Comparison of ENCODE assay signal across 9 cellular contexts in the genomic region with DNA sequence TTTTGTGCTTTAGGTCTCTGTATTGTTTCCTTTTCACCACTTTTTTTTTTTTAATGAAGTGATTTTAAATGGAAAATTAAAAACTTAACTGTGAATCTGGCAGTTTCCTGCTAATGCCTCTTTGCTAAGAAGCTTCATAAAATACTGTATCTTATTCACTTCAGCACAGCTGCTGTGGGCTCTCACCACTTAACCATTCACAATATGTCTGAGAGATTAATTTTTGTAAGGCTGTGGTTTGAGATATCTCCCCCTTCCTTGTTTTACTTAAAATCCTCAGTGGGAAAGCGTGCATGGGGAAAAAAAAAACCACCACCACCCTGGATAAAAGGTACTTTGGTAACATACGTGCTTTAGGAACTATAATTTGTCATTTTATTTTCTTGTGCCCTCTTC.
A peak's percentile ranks its signal among the peaks of the same experiment; 100 is the strongest.
DNase-seq lines count a peak whose midpoint lies in the region; ATAC-seq, FAIRE-seq and TF ChIP-seq lines count a peak whose summit lies in the region.
"Had no signal": no experiment of that assay in that cellular context is flagged by ENCODE, and none has a peak within 500 bp of the region (broad histone marks: within the 10 kb centered on the region; RNA-seq: fewer than 3 reads in every experiment).

No MANE protein-coding gene starts in this region.

- no peaks in the 10 kb centered on the region for H3K9me3 ChIP-seq in DND-41 (ENCODE audit: insufficient read depth, low read length, severe bottlenecking)
- H3K9me3 ChIP-seq in GM12878 (replicated peaks; ENCODE audit: control insufficient read depth, insufficient read depth, low read length), result no peaks in the 10 kb centered on the region; the same call in 2 of the 3 replicates
- H3K9me3 ChIP-seq in parathyroid adenoma (ENCODE audit: control insufficient read depth, low read length), result no peaks in the 10 kb centered on the region

- H3K4me2 ChIP-seq in DND-41 (ENCODE audit: insufficient read depth, low read length) (peak overlapping the region; percentile 34; the same call in 1 of the 2 replicates), GM12878 (ENCODE audit: control insufficient read depth, insufficient read depth) (peak overlapping the region; percentile 68), parathyroid adenoma (ENCODE audit: low read length) (no peak overlapping the region)

- H3K9ac ChIP-seq in DND-41 (ENCODE audit: low read depth, low read length) (peak overlapping the region; percentile 37), GM12878 (ENCODE audit: control insufficient read depth, insufficient read depth, low read length) (peak overlapping the region; percentile 69), parathyroid adenoma (no peak overlapping the region)

- ATAC-seq in DND-41 (ENCODE audit: insufficient read depth, low read depth) (peak; percentile 75), HG03432 (IDR thresholded peaks at IDR 0.05; ENCODE audit: unreplicated experiment) (peak; percentile 22), GM12878 (peak; percentile 25), HG03520 (IDR thresholded peaks at IDR 0.05; ENCODE audit: unreplicated experiment) (no peak)

- H2AFZ ChIP-seq in DND-41 (ENCODE audit: low read depth, low read length), result no peak overlapping the region
- H2AFZ ChIP-seq in GM12878 (ENCODE audit: control insufficient read depth, low read depth, low read length), result no peak overlapping the region
- no peak overlapping the region for H2AFZ ChIP-seq in parathyroid adenoma

- POLR2A ChIA-PET in GM12878 (lab: Charles Lee), result interaction anchor here (0.6 to 10.8 kb wide), 10 partner anchors 10 to 210 kb away, joined by 3 to 144 read pairs (median 6); no protein-coding TSS in a partner anchor

- peak; percentile 38 for DNase-seq in DND-41
- no peak for DNase-seq in GM12878 (ENCODE audit: low read depth, low spot score)
- no peak for DNase-seq in COR-L47 (lab: John Stamatoyannopoulos, UW)
- no peak for DNase-seq in stimulated activated naive CD4-positive, alpha-beta T cell (lab: John Stamatoyannopoulos, UW)
- no peak for DNase-seq in ACHN
- DNase-seq: NCI-H226 had no signal

- TF ChIP-seq CTCF in DND-41 (IDR thresholded peaks at IDR 0.05; ENCODE audit: borderline replicate concordance, extremely low read depth, low read length, poor library complexity, severe bottlenecking), result no peak
- TF ChIP-seq CTCF in GM12878 (IDR thresholded peaks at IDR 0.05 in 2 of 3, conservative IDR thresholded peaks at IDR 0.05 in 1 of 3; ENCODE audit: control insufficient read depth in 2 of 3, extremely low read depth in 1 of 3, insufficient read depth in 1 of 3, low read depth in 3 of 3, low read length in 3 of 3), result no peak
- no peak for TF ChIP-seq CTCF in parathyroid adenoma (IDR thresholded peaks at IDR 0.05)

- TSS peak; percentile 89 for BruUV-seq in GM12878 (replicated peaks; lab: Mats Ljungman, UMichigan)

- intact Hi-C loops in GM12878 (cut with micrococcal nuclease; ENCODE audit: unreplicated experiment), result no loop called here

- FAIRE-seq in GM12878 (lab: Jason Lieb, UNC), result no peak

- no peak for TF ChIP-seq EP300 in GM12878 (IDR thresholded peaks at IDR 0.05; ENCODE audit: borderline replicate concordance in 1 of 2, control insufficient read depth in 1 of 2, low read depth in 2 of 2, low read length in 2 of 2)

- SMC1A ChIA-PET in GM12878 (lab: Charles Lee; ENCODE audit: uncharacterized antibody, unreplicated experiment), result interaction anchor here (0.6 to 39.9 kb wide), 19 partner anchors 2 to 267 kb away, joined by 3 to 1116 read pairs (median 5); a partner anchor contains a TSS

- no peak for TF ChIP-seq RAD21 in GM12878 (IDR thresholded peaks at IDR 0.05; ENCODE audit: insufficient read depth, low read depth, low read length)

- H3K27me3 ChIP-seq in DND-41 (ENCODE audit: insufficient read depth, low read length, poor library complexity) (no peaks in the 10 kb centered on the region), GM12878 (replicated peaks in 1 of 2; ENCODE audit: control insufficient read depth in 2 of 2, insufficient read depth in 2 of 2, low read length in 1 of 2) (no peaks in the 10 kb centered on the region), parathyroid adenoma (ENCODE audit: control insufficient read depth, insufficient read depth, low read length) (no peaks in the 10 kb centered on the region)

- no peak overlapping the region for H3K4me3 ChIP-seq in DND-41 (ENCODE audit: low read depth in 1 of 2, low read length in 2 of 2)
- H3K4me3 ChIP-seq in GM12878, result 0 out of 2 replicates have a peak overlapping the region, but pooled peaks have one; percentile 3
- H3K4me3 ChIP-seq in parathyroid adenoma (ENCODE audit: low read depth, low read length), result no peak overlapping the region

- H3K79me2 ChIP-seq in DND-41 (ENCODE audit: insufficient read depth, low read length) (peaks cover 89% of the 10 kb centered on the region), GM12878 (ENCODE audit: control insufficient read depth, insufficient read depth, low read length) (peaks cover 82% of the 10 kb centered on the region), parathyroid adenoma (peaks cover 30% of the 10 kb centered on the region)

- H3K4me1 ChIP-seq in DND-41 (ENCODE audit: insufficient read depth, low read length), result peaks cover 92% of the 10 kb centered on the region
- peaks cover 88% of the 10 kb centered on the region for H3K4me1 ChIP-seq in GM12878 (ENCODE audit: control insufficient read depth, insufficient read depth, low read length)
- peaks cover 10% of the 10 kb centered on the region for H3K4me1 ChIP-seq in parathyroid adenoma

- H3K27ac ChIP-seq in DND-41 (ENCODE audit: low read length) (peak overlapping the region; percentile 77), GM12878 (ENCODE audit: control insufficient read depth, insufficient read depth) (peak overlapping the region; percentile 100), parathyroid adenoma (peak overlapping the region; percentile 17)

- RAD21 ChIA-PET in GM12878 (lab: Charles Lee; ENCODE audit: unreplicated experiment), result interaction anchor here (1.1 to 21.4 kb wide), 13 partner anchors 16 to 267 kb away, joined by 3 to 497 read pairs (median 6); a partner anchor contains a TSS

- WGBS in GM12878 (ENCODE audit: insufficient coverage, insufficient replicate concordance, low lambda C conversion rate, missing lambda C conversion rate), result 0% methylated on average over 2 of the region's 2 CpGs

- CTCF ChIA-PET in GM12878 (lab: Yijun Ruan, JAX), result interaction anchor here (1.0 to 4.6 kb wide), 8 partner anchors 14 to 267 kb away, joined by 3 to 22 read pairs (median 6); no protein-coding TSS in a partner anchor

- H3K36me3 ChIP-seq in DND-41 (ENCODE audit: insufficient read depth, low read length) (peaks cover 71% of the 10 kb centered on the region), GM12878 (ENCODE audit: control insufficient read depth in 2 of 2, insufficient read depth in 2 of 2, low read length in 1 of 2) (peaks cover 9 to 11% of the 10 kb centered on the region in 2 experiments), parathyroid adenoma (ENCODE audit: control insufficient read depth, insufficient read depth, low read length) (no peaks in the 10 kb centered on the region)

- in situ Hi-C loops in GM12878 (cut with MboI) (no loop called here), ACHN (cut with HindIII; ENCODE audit: low pct_ligation_motif_present, low pct_unique_long_range_greater_than_20kb, low sequenced_read_pairs) (no loop called here)

- no peak for TF ChIP-seq POLR2A in GM12878 (IDR thresholded peaks at IDR 0.05; ENCODE audit: low read depth, low read length)

- no peaks in the 10 kb centered on the region for H4K20me1 ChIP-seq in DND-41 (ENCODE audit: insufficient read depth, low read length)
- H4K20me1 ChIP-seq in GM12878 (ENCODE audit: control insufficient read depth, insufficient read depth), result no peaks in the 10 kb centered on the region

TF ChIP-seq in GM12878, 131 proteins besides CTCF, POLR2A, EP300 and RAD21 (continues in another document):
- TF ChIP-seq, protein P1, sequence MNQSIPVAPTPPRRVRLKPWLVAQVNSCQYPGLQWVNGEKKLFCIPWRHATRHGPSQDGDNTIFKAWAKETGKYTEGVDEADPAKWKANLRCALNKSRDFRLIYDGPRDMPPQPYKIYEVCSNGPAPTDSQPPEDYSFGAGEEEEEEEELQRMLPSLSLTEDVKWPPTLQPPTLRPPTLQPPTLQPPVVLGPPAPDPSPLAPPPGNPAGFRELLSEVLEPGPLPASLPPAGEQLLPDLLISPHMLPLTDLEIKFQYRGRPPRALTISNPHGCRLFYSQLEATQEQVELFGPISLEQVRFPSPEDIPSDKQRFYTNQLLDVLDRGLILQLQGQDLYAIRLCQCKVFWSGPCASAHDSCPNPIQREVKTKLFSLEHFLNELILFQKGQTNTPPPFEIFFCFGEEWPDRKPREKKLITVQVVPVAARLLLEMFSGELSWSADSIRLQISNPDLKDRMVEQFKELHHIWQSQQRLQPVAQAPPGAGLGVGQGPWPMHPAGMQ (IDR thresholded peaks at IDR 0.05; ENCODE audit: borderline replicate concordance), result no peak
- peak; percentile 14; the same call in 1 of the 2 replicates for TF ChIP-seq TCF3 (IDR thresholded peaks at IDR 0.05; ENCODE audit: borderline replicate concordance, insufficient read depth, low read depth, low read length)
- TF ChIP-seq ASH2L (IDR thresholded peaks at IDR 0.05; ENCODE audit: borderline replicate concordance, low read depth), result no peak
- peak; percentile 78; the same call in 1 of the 2 replicates for TF ChIP-seq HDAC2 (IDR thresholded peaks at IDR 0.05)
- TF ChIP-seq RAD51 (IDR thresholded peaks at IDR 0.05), result no peak
- TF ChIP-seq, protein P2, sequence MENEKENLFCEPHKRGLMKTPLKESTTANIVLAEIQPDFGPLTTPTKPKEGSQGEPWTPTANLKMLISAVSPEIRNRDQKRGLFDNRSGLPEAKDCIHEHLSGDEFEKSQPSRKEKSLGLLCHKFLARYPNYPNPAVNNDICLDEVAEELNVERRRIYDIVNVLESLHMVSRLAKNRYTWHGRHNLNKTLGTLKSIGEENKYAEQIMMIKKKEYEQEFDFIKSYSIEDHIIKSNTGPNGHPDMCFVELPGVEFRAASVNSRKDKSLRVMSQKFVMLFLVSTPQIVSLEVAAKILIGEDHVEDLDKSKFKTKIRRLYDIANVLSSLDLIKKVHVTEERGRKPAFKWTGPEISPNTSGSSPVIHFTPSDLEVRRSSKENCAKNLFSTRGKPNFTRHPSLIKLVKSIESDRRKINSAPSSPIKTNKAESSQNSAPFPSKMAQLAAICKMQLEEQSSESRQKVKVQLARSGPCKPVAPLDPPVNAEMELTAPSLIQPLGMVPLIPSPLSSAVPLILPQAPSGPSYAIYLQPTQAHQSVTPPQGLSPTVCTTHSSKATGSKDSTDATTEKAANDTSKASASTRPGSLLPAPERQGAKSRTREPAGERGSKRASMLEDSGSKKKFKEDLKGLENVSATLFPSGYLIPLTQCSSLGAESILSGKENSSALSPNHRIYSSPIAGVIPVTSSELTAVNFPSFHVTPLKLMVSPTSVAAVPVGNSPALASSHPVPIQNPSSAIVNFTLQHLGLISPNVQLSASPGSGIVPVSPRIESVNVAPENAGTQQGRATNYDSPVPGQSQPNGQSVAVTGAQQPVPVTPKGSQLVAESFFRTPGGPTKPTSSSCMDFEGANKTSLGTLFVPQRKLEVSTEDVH (IDR thresholded peaks at IDR 0.05; ENCODE audit: low read depth, partially characterized antibody), result peak; percentile 37
- no peak; the same call in 1 of the 2 replicates for TF ChIP-seq RB1 (IDR thresholded peaks at IDR 0.05; ENCODE audit: borderline replicate concordance)

Comparison
In these comparisons a context has a peak if more than half of its experiments do, and no peak if none do; other contexts are left out.
1. H3K27ac ChIP-seq: peak in every context shown above with its lines; median percentile 100 in GM12878; 77 in DND-41; 17 in parathyroid adenoma.